Comparison of ENCODE assay signal across 11 cellular contexts in genomic region chr4:122973465-122973864, GRCh38.
"Had no signal": no experiment of that assay in that cellular context is flagged by ENCODE, and none has a peak within 500 bp of the region (broad histone marks: within the 10 kb centered on the region; RNA-seq: fewer than 3 reads in every experiment).

No MANE protein-coding gene starts in this region.

- H3K4me2 ChIP-seq: GM23338 had no signal

- FAIRE-seq: H1, H54 had no signal

- DNase-seq: GM23248, GOT3, H7, H9, HCEC 1CT, HFFc6 had no signal

- ATAC-seq: GM23338, HCT116 had no signal

- H3K27ac ChIP-seq: GM23248 had no signal

- H3K4me1 Mint-ChIP-seq: GM23338 had no signal

- H3K9ac ChIP-seq: GM23248 had no signal

- H3K4me3 Mint-ChIP-seq: GM23338, H9, HFFc6 had no signal

- H3K4me3 ChIP-seq: GM23248, GM23338, HAP-1 had no signal

- H3K9me3 Mint-ChIP-seq: HFFc6 had no signal

- H3K27ac Mint-ChIP-seq: GM23338, H9, HFFc6 had no signal

- H2AFZ ChIP-seq: GM23248, GM23338 had no signal
